ENCODE assay signal across 1 cellular context in genomic region chr21:42121792-42122191, GRCh38.
TF ChIP-seq lines count a peak whose summit lies in the region.

No MANE protein-coding gene starts in this region.

TF ChIP-seq in K562, 482 proteins besides CTCF, POLR2A, EP300 and RAD21:
- TF ChIP-seq ZNF778 (CRISPR knock-in tag; IDR thresholded peaks at IDR 0.05), result no peak
- TF ChIP-seq ZFP36 (IDR thresholded peaks at IDR 0.05; ENCODE audit: low read depth, low read length, partially characterized antibody), result peak; percentile 78
- TF ChIP-seq ZNF184 (CRISPR knock-in tag; IDR thresholded peaks at IDR 0.05), result no peak
- no peak for TF ChIP-seq CEBPZ (IDR thresholded peaks at IDR 0.05; ENCODE audit: borderline replicate concordance, low read depth, low read length)
